1 cellular context compared by ENCODE assay signal in the genomic region with DNA sequence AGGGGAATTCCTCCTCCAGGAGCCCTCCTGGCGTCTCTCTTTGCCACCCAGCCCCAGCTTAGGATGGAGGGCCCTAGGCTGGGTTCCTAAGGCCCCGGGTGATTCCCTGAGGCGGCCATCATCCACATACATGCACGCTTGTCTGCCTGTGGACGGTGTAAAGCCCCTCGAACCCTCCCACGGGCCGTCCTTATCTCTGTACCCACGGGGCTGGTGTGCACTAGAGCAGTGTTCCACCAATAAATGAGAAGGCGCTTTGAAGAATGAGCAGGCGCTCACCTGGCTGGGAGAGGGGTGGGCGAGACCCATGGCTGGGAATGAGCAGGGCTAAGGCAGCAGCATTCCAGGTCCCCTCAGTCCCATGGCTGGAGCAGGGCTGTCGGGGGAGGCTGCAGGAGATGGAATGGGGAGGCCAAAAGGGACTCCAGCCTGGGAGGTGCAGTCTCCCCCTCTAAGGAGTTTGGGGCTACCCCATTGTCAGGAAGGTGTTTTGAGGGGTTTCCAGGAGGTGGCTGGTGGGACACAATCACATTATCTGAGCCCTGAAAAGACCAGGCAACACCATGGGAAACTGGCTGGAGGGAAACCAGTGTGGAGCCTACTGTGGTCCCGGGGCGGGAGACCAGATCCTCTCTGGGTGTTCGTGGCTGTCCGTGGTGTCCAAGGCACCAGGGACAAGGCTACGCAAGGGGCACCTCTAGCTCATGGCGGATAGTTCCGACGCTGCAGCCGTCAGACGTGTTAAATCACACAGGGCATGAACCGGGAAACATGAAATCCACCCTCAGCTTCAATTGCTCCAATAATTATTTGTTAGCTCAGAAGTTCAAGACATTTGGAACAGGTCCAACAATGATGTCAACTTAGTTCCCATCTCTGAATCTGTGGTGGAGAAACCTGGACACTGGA.
TF ChIP-seq lines count a peak whose summit lies in the region.

No MANE protein-coding gene starts in this region.

TF ChIP-seq in HepG2, 621 proteins besides CTCF, POLR2A, EP300 and RAD21 (continued from another document):
- TF ChIP-seq ZNF382 (CRISPR knock-in tag; IDR thresholded peaks at IDR 0.05; ENCODE audit: borderline replicate concordance), result no peak
- TF ChIP-seq KAT7 (CRISPR knock-in tag; IDR thresholded peaks at IDR 0.05; ENCODE audit: borderline replicate concordance), result 0 out of 2 replicates have a peak, but pooled peaks have one; percentile 15
- TF ChIP-seq NR2F2 (IDR thresholded peaks at IDR 0.05; ENCODE audit: borderline replicate concordance, low read depth), result no peak
- TF ChIP-seq, protein P1, sequence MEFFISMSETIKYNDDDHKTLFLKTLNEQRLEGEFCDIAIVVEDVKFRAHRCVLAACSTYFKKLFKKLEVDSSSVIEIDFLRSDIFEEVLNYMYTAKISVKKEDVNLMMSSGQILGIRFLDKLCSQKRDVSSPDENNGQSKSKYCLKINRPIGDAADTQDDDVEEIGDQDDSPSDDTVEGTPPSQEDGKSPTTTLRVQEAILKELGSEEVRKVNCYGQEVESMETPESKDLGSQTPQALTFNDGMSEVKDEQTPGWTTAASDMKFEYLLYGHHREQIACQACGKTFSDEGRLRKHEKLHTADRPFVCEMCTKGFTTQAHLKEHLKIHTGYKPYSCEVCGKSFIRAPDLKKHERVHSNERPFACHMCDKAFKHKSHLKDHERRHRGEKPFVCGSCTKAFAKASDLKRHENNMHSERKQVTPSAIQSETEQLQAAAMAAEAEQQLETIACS (CRISPR knock-in tag; IDR thresholded peaks at IDR 0.05), result no peak
- no peak for TF ChIP-seq RBM39 (IDR thresholded peaks at IDR 0.05; ENCODE audit: low read depth, low read length, poor library complexity, severe bottlenecking)
- 0 out of 2 replicates have a peak, but pooled peaks have one; percentile 21 for TF ChIP-seq SALL1 (CRISPR knock-in tag; IDR thresholded peaks at IDR 0.05)
- TF ChIP-seq AGO1 (IDR thresholded peaks at IDR 0.05; ENCODE audit: low read depth, low read length, poor library complexity, severe bottlenecking), result no peak
- no peak for TF ChIP-seq ZNF672 (CRISPR knock-in tag; IDR thresholded peaks at IDR 0.05)
- no peak for TF ChIP-seq GATA4 (IDR thresholded peaks at IDR 0.05; ENCODE audit: borderline replicate concordance, low read depth)
- TF ChIP-seq TOE1 (CRISPR knock-in tag; IDR thresholded peaks at IDR 0.05), result no peak
- no peak for TF ChIP-seq REPIN1 (CRISPR knock-in tag; IDR thresholded peaks at IDR 0.05; ENCODE audit: borderline replicate concordance, low read depth)
